Comparison of ENCODE assay signal across 29 cellular contexts in genomic region chr17:77808663-77809425, GRCh38.
"Had no signal": no experiment of that assay in that cellular context is flagged by ENCODE, and none has a peak within 500 bp of the region (broad histone marks: within the 10 kb centered on the region; RNA-seq: fewer than 3 reads in every experiment).

No MANE protein-coding gene starts in this region.

- H3K4me3 ChIP-seq: adrenal gland, body of pancreas, Peyer's patch had no signal

- H3K36me3 ChIP-seq: adrenal gland, Peyer's patch had no signal

- H3K27me3 Mint-ChIP-seq: central memory CD8-positive, alpha-beta T cell had no signal

- H3K27me3 ChIP-seq: adrenal gland, body of pancreas, Peyer's patch had no signal

- ATAC-seq: activated T-cell treated with anti-CD3 and anti-CD28 coated beads, Interleukin-2, amount 50 U/mL, for 72 hours; body of pancreas; T-cell had no signal

- H3K4me1 Mint-ChIP-seq: activated CD4-positive, alpha-beta memory T cell treated with anti-CD3 and anti-CD28 coated beads, Interleukin-2, amount 10 ng/mL, durations not matched to agents 7 days and 5 days; activated CD4-positive, alpha-beta T cell treated with anti-CD3 and anti-CD28 coated beads, Interleukin-2, amount 10 ng/mL, durations not matched to agents 7 days and 5 days; activated naive CD8-positive, alpha-beta T cell treated with anti-CD3 and anti-CD28 coated beads, Interleukin-2, amount 10 ng/mL, durations not matched to agents 7 days and 5 days had no signal

- H3K4me1 ChIP-seq: body of pancreas, Peyer's patch had no signal

- DNase-seq: activated CD4-positive, alpha-beta memory T cell treated with anti-CD3 and anti-CD28 coated beads, Interleukin-2, amount 10 ng/mL, durations not matched to agents 7 days and 5 days; activated CD4-positive, alpha-beta T cell treated with anti-CD3 and anti-CD28 coated beads, Interleukin-2, amount 10 ng/mL, durations not matched to agents 7 days and 5 days; activated CD4-positive, CD25-positive, alpha-beta regulatory T cell; activated naive CD4-positive, alpha-beta T cell treated with anti-CD3 and anti-CD28 coated beads, Interleukin-2, amount 50 U/mL, for 16 hours; activated naive CD8-positive, alpha-beta T cell treated with anti-CD3 and anti-CD28 coated beads, Interleukin-2, amount 10 ng/mL, durations not matched to agents 7 days and 5 days; activated T-cell treated with anti-CD3 and anti-CD28 coated beads for 4 hours; activated T-cell treated with anti-CD3 and anti-CD28 coated beads, Interleukin-2, amount 50 U/mL, for 72 hours; adrenal gland; anterior cingulate cortex; body of pancreas; IMR-90; MM.1S; NCI-H1105; NCI-H1436; NCI-H1694 treated with DMSO at 0.1 percent for 48 hours; NCI-H2029 treated with DMSO at 0.1 percent for 48 hours; NCI-H345; NCI-H510A; NCI-H526 treated with DMSO at 0.1 percent for 48 hours; NCI-H82; OCI-M1; SHP77 treated with DMSO at 0.1 percent for 48 hours; T-cell; T-helper 2 cell had no signal

- H3K9me3 ChIP-seq: adrenal gland, body of pancreas, Peyer's patch had no signal

- H3K36me3 Mint-ChIP-seq: activated naive CD8-positive, alpha-beta T cell treated with anti-CD3 and anti-CD28 coated beads, Interleukin-2, amount 10 ng/mL, durations not matched to agents 7 days and 5 days; T-cell had no signal

- FAIRE-seq: bronchial epithelial cell had no signal

- H3K4me3 Mint-ChIP-seq: activated CD4-positive, alpha-beta memory T cell treated with anti-CD3 and anti-CD28 coated beads, Interleukin-2, amount 10 ng/mL, durations not matched to agents 7 days and 5 days; activated CD4-positive, alpha-beta T cell treated with anti-CD3 and anti-CD28 coated beads, Interleukin-2, amount 10 ng/mL, durations not matched to agents 7 days and 5 days; activated naive CD8-positive, alpha-beta T cell treated with anti-CD3 and anti-CD28 coated beads, Interleukin-2, amount 10 ng/mL, durations not matched to agents 7 days and 5 days; activated T-cell treated with anti-CD3 and anti-CD28 coated beads, Interleukin-2, amount 50 U/mL, for 72 hours; central memory CD8-positive, alpha-beta T cell; T-cell had no signal

- H3K9me3 Mint-ChIP-seq: activated CD4-positive, alpha-beta memory T cell treated with anti-CD3 and anti-CD28 coated beads, Interleukin-2, amount 10 ng/mL, durations not matched to agents 7 days and 5 days; activated CD4-positive, alpha-beta T cell treated with anti-CD3 and anti-CD28 coated beads, Interleukin-2, amount 10 ng/mL, durations not matched to agents 7 days and 5 days; activated naive CD8-positive, alpha-beta T cell treated with anti-CD3 and anti-CD28 coated beads, Interleukin-2, amount 10 ng/mL, durations not matched to agents 7 days and 5 days; activated T-cell treated with anti-CD3 and anti-CD28 coated beads, Interleukin-2, amount 50 U/mL, for 72 hours; central memory CD8-positive, alpha-beta T cell; T-cell had no signal

- H3K27ac ChIP-seq: adrenal gland, body of pancreas, Peyer's patch, RWPE1, VCaP had no signal
